In the genomic region with DNA sequence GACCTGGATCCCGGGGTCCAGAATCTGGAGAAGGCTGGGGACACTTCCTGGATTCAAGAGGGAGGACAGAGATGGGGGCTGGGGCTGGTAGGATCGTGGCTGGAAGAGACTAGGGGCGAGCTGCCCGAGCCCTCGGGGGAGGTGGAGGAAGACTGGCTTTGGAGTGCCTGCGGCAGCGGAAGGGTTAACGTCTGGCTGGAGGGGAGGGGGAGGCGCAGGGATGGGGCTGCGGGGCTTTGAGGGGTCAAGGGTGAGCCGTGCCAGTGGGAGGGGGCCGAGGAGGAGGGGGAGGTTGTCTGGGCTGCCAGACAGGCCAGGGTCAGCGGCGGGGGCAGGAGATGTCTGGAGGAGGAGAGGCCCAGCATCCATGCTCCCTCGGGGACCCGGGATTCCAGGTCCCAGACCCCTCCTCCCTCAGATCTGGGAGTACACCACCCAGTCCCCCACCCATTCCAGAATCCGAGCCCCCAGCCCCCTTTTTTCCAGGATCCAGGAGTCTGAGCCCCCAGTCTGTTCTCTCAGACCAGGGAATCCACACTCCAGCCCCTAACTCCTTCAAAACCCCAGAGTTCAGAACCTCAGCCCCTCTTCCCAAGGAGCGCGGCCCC, we compare ENCODE assay signal across 1 cellular context.
TF ChIP-seq lines count a peak whose summit lies in the region.

No MANE protein-coding gene starts in this region.

TF ChIP-seq in A549, 52 proteins besides CTCF, POLR2A, EP300 and RAD21:
- TF ChIP-seq JUN (IDR thresholded peaks at IDR 0.05) (peak in 1 of 2 experiments; percentile 10; a peak in 2 of 5 replicates), MAZ (IDR thresholded peaks at IDR 0.05; ENCODE audit: borderline replicate concordance, low read depth, low read length) (peak; percentile 17; the same call in 1 of the 2 replicates), EHF (CRISPR knock-in tag; IDR thresholded peaks at IDR 0.05) (no peak), HOXB13 (CRISPR knock-in tag; IDR thresholded peaks at IDR 0.05; ENCODE audit: low read depth) (no peak), GATA3 (IDR thresholded peaks at IDR 0.05; ENCODE audit: borderline replicate concordance) (peak; percentile 7; the same call in 1 of the 2 replicates), ZNF302 (CRISPR knock-in tag; IDR thresholded peaks at IDR 0.05) (no peak), HDAC2 (IDR thresholded peaks at IDR 0.05) (no peak)
- TF ChIP-seq, protein P1, sequence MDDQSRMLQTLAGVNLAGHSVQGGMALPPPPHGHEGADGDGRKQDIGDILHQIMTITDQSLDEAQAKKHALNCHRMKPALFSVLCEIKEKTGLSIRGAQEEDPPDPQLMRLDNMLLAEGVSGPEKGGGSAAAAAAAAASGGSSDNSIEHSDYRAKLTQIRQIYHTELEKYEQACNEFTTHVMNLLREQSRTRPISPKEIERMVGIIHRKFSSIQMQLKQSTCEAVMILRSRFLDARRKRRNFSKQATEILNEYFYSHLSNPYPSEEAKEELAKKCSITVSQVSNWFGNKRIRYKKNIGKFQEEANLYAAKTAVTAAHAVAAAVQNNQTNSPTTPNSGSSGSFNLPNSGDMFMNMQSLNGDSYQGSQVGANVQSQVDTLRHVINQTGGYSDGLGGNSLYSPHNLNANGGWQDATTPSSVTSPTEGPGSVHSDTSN (IDR thresholded peaks at IDR 0.05), result peak; percentile 54
- TF ChIP-seq, protein P2, sequence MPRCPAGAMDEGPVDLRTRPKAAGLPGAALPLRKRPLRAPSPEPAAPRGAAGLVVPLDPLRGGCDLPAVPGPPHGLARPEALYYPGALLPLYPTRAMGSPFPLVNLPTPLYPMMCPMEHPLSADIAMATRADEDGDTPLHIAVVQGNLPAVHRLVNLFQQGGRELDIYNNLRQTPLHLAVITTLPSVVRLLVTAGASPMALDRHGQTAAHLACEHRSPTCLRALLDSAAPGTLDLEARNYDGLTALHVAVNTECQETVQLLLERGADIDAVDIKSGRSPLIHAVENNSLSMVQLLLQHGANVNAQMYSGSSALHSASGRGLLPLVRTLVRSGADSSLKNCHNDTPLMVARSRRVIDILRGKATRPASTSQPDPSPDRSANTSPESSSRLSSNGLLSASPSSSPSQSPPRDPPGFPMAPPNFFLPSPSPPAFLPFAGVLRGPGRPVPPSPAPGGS (IDR thresholded peaks at IDR 0.05), result 0 out of 3 replicates have a peak, but pooled peaks have one; percentile 59
